Comparison of ENCODE assay signal across 12 cellular contexts in genomic region chr17:19316756-19317358, GRCh38. TPM values are rescaled to one million over a fixed set of nuclear protein-coding genes. Genes with fewer than 3 reads are reported as not detected.
A peak's percentile ranks its signal among the peaks of the same experiment; 100 is the strongest.
DNase-seq lines count a peak whose midpoint lies in the region; ATAC-seq, FAIRE-seq and TF ChIP-seq lines count a peak whose summit lies in the region.
"Had no signal": no experiment of that assay in that cellular context is flagged by ENCODE, and none has a peak within 500 bp of the region (broad histone marks: within the 10 kb centered on the region; RNA-seq: fewer than 3 reads in every experiment).

No MANE protein-coding gene starts in this region.

- FAIRE-seq in GM19239 (lab: Jason Lieb, UNC) = no peak
- FAIRE-seq: G401.6 had no signal

- intact Hi-C loops in HCT116 (cut with micrococcal nuclease) = no loop called here

- no peak for TF ChIP-seq RAD21 in HCT116 (IDR thresholded peaks at IDR 0.05; ENCODE audit: low read depth)

- H3K27ac ChIP-seq in HCT116 (ENCODE audit: low read depth, low read length) (peak overlapping the region; percentile 41), rectal smooth muscle tissue (ENCODE audit: low read depth, low read length) (peak overlapping the region; percentile 33)
- H3K27ac ChIP-seq: HL-60 had no signal

- H3K79me2 ChIP-seq in HCT116 (ENCODE audit: insufficient read depth, low read length) = no peaks in the 10 kb centered on the region

- H3K27me3 ChIP-seq in HCT116 (ENCODE audit: insufficient read depth, low read length) = no peaks in the 10 kb centered on the region
- H3K27me3 ChIP-seq in kidney epithelial cell (ENCODE audit: control insufficient read depth, insufficient read depth, low read length) = no peaks in the 10 kb centered on the region
- H3K27me3 ChIP-seq in rectal smooth muscle tissue (ENCODE audit: control insufficient read depth, insufficient read depth, low read length) = no peaks in the 10 kb centered on the region
- H3K27me3 ChIP-seq: BE2C had no signal

- CTCF ChIA-PET in HCT116 (lab: Charles Lee) = no interaction called here

- ATAC-seq in HCT116 (peak; percentile 3; the same call in 1 of the 2 replicates), GM21529 (IDR thresholded peaks at IDR 0.05; ENCODE audit: unreplicated experiment) (no peak), HG03354 (IDR thresholded peaks at IDR 0.05; ENCODE audit: poor library complexity, severe bottlenecking, unreplicated experiment) (no peak)
- ATAC-seq: activated CD8-positive, alpha-beta memory T cell treated with anti-CD3 and anti-CD28 coated beads, Interleukin-2, amount 10 ng/mL, durations not matched to agents 7 days and 5 days had no signal

- no TSS peak for BruUV-seq in HCT116 (replicated peaks; lab: Mats Ljungman, UMichigan)

- H3K4me2 ChIP-seq in HCT116 (ENCODE audit: low read length) = peak overlapping the region; percentile 58

- no peaks in the 10 kb centered on the region for H3K9me3 ChIP-seq in HCT116 (ENCODE audit: control insufficient read depth in 1 of 2, insufficient read depth in 1 of 2, low read depth in 1 of 2, low read length in 2 of 2)
- H3K9me3 ChIP-seq: BE2C had no signal

- RAD21 ChIA-PET in HCT116 (lab: Charles Lee; ENCODE audit: low non-redundant PET in 1 of 2, low total read pairs in 2 of 2, uncharacterized antibody in 2 of 2, unreplicated experiment in 2 of 2) = no interaction called here

- H2AFZ ChIP-seq in HCT116 (ENCODE audit: low read depth, low read length, poor library complexity, severe bottlenecking) = no peak overlapping the region

- in situ Hi-C loops in astrocyte of the cerebellum (cut with HindIII; ENCODE audit: low sequenced_read_pairs) = no loop called here

- TF ChIP-seq CTCF in HCT116 (IDR thresholded peaks at IDR 0.05 in 2 of 3, conservative IDR thresholded peaks at IDR 0.05 in 1 of 3; ENCODE audit: borderline replicate concordance in 1 of 3, insufficient read depth in 1 of 3, low read depth in 2 of 3, low read length in 2 of 3) (no peak), astrocyte of the cerebellum (IDR thresholded peaks at IDR 0.05; ENCODE audit: low read depth, low read length, missing control alignments) (no peak), kidney epithelial cell (IDR thresholded peaks at IDR 0.05; ENCODE audit: insufficient read depth, low read length, poor library complexity, severe bottlenecking) (no peak)

- no peak for TF ChIP-seq POLR2A in HCT116 (IDR thresholded peaks at IDR 0.05; ENCODE audit: borderline replicate concordance, extremely low read depth, insufficient read depth, insufficient read length)

- H3K4me3 ChIP-seq in HCT116 (replicated peaks in 1 of 2; ENCODE audit: low read depth in 1 of 2, low read length in 2 of 2) (peak overlapping the region in 1 of 2 experiments; percentile 5; a peak in 1 of 4 replicates), astrocyte of the cerebellum (ENCODE audit: low read depth, low read length) (no peak overlapping the region), kidney epithelial cell (ENCODE audit: low read depth, low read length) (no peak overlapping the region), rectal smooth muscle tissue (ENCODE audit: low read length) (no peak overlapping the region)

- POLR2A ChIA-PET in HCT116 (lab: Charles Lee) = no interaction called here

- no peaks in the 10 kb centered on the region for H3K9me2 ChIP-seq in HCT116 (ENCODE audit: insufficient read depth)

- DNase-seq in HCT116 (ENCODE audit: low read depth, low spot score) (no peak), astrocyte of the cerebellum (ENCODE audit: low read depth) (peak; percentile 52), kidney epithelial cell (ENCODE audit: low read depth) (peak; percentile 56), NCI-H146 (lab: John Stamatoyannopoulos, UW) (no peak), GM19239 (ENCODE audit: insufficient read length, low spot score) (no peak)
- DNase-seq: activated CD8-positive, alpha-beta memory T cell treated with anti-CD3 and anti-CD28 coated beads, Interleukin-2, amount 10 ng/mL, durations not matched to agents 7 days and 5 days had no signal

- H4K20me1 ChIP-seq in HCT116 (ENCODE audit: insufficient read depth) = no peaks in the 10 kb centered on the region

- peaks cover 5 to 17% of the 10 kb centered on the region in 2 experiments; a peak in 3 of 4 replicates for H3K36me3 ChIP-seq in HCT116 (ENCODE audit: control insufficient read depth in 1 of 2, insufficient read depth in 2 of 2, low read length in 2 of 2)
- peaks cover 1% of the 10 kb centered on the region for H3K36me3 ChIP-seq in kidney epithelial cell (ENCODE audit: control insufficient read depth, insufficient read depth, low read length)
- peaks cover 16% of the 10 kb centered on the region for H3K36me3 ChIP-seq in rectal smooth muscle tissue (ENCODE audit: control insufficient read depth, insufficient read depth, low read length)
- H3K36me3 ChIP-seq: BE2C had no signal

- H3K9ac ChIP-seq in HCT116 (ENCODE audit: low read length) (peak overlapping the region; percentile 21), rectal smooth muscle tissue (ENCODE audit: low read length) (no peak overlapping the region)

- H3K4me1 ChIP-seq in HCT116 (ENCODE audit: control insufficient read depth in 1 of 2, insufficient read depth in 2 of 2, low read length in 2 of 2) = peaks cover 13 to 28% of the 10 kb centered on the region in 2 experiments
- no peaks in the 10 kb centered on the region for H3K4me1 ChIP-seq in rectal smooth muscle tissue (ENCODE audit: control insufficient read depth, insufficient read depth, low read length)

TF ChIP-seq in HCT116, 20 proteins besides CTCF, POLR2A, EP300 and RAD21:
- TF ChIP-seq TCF7L2 (IDR thresholded peaks at IDR 0.05; ENCODE audit: borderline replicate concordance, extremely low read depth, insufficient read depth, insufficient read length) = no peak
- no peak for TF ChIP-seq CBX3 (IDR thresholded peaks at IDR 0.05; ENCODE audit: low read depth)
- TF ChIP-seq ATF3 (IDR thresholded peaks at IDR 0.05) = no peak
- TF ChIP-seq ZNF274 (IDR thresholded peaks at IDR 0.05; ENCODE audit: low read depth, low read length) = no peak
- TF ChIP-seq SIN3A (IDR thresholded peaks at IDR 0.05; ENCODE audit: low read depth) = no peak
- no peak for TF ChIP-seq JUND (IDR thresholded peaks at IDR 0.05)
- no peak for TF ChIP-seq EZH2 (IDR thresholded peaks at IDR 0.05)

RNA-seq across cellular contexts. Expression of gene B9D1, which starts 45.7 kb away (rescaled TPM):
- 20.0 TPM for total RNA-seq in HCT116 (2021; ENCODE audit: unreplicated experiment)
- polyA plus RNA-seq in HCT116 (2012) = 22.5 and 31.2 TPM in 2 replicates
- total RNA-seq in kidney epithelial cell = 16.8 and 19.0 TPM in 2 replicates

Comparison
In these comparisons a context has a peak if more than half of its experiments do, and no peak if none do; other contexts are left out.
1. DNase-seq: peak in astrocyte of the cerebellum (single experiment) and kidney epithelial cell (single experiment); none in HCT116 (single experiment), NCI-H146 (single experiment) and GM19239 (single experiment).